ENCODE assay signal across 16 cellular contexts in the genomic region with DNA sequence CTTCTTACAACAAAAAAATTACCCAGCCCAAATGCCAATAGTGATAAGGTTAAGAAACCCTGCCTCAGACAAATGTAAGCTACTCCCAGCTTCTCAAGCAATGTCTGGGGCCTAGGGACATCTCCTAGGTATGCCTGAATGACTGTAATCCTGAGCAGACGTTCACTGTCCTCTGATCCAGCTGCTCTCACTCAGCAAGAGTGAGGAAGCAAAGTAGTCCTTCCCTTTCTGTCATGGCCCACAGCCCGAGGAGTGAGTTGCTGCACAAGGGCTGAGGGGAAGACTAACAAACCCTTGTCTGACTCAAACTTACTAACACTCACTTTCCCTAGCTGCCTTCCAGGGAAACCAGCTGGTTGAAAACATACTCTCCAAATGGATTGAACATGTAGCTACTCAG.
DNase-seq lines count a peak whose midpoint lies in the region; ATAC-seq and TF ChIP-seq lines count a peak whose summit lies in the region.
"Had no signal": no experiment of that assay in that cellular context is flagged by ENCODE, and none has a peak within 500 bp of the region (broad histone marks: within the 10 kb centered on the region; RNA-seq: fewer than 3 reads in every experiment).

No MANE protein-coding gene starts in this region.

- no peaks in the 10 kb centered on the region for H3K36me3 ChIP-seq in mucosa of descending colon (ENCODE audit: low read depth)
- H3K36me3 ChIP-seq: thoracic aorta had no signal

- TF ChIP-seq CTCF in CD14-positive monocyte (IDR thresholded peaks at IDR 0.05) (no peak), chondrocyte (IDR thresholded peaks at IDR 0.05) (no peak), mucosa of descending colon (IDR thresholded peaks at IDR 0.05) (no peak)

- H3K9me3 Mint-ChIP-seq in CD14-positive monocyte (no peaks in the 10 kb centered on the region), chondrocyte (ENCODE audit: low read depth) (no peaks in the 10 kb centered on the region)
- H3K9me3 Mint-ChIP-seq: central memory CD8-positive, alpha-beta T cell had no signal

- peak; percentile 46 for ATAC-seq in mucosa of descending colon
- no peak for ATAC-seq in GM21390 (IDR thresholded peaks at IDR 0.05; ENCODE audit: unreplicated experiment)
- ATAC-seq in GM19395 (IDR thresholded peaks at IDR 0.05; ENCODE audit: unreplicated experiment): no peak
- no peak for ATAC-seq in GM21717 (IDR thresholded peaks at IDR 0.05; ENCODE audit: unreplicated experiment)

- H3K27me3 Mint-ChIP-seq in CD14-positive monocyte (ENCODE audit: low read depth in 3 of 3) (no peaks in the 10 kb centered on the region), chondrocyte (ENCODE audit: low read depth) (no peaks in the 10 kb centered on the region)
- H3K27me3 Mint-ChIP-seq: central memory CD8-positive, alpha-beta T cell had no signal

- H3K4me3 Mint-ChIP-seq in CD14-positive monocyte (no peak overlapping the region), chondrocyte (ENCODE audit: unreplicated experiment) (no peak overlapping the region)

- intact Hi-C loops in CD14-positive monocyte (cut with micrococcal nuclease): no loop called here
- intact Hi-C loops in mucosa of descending colon (cut with DNase I, micrococcal nuclease): no loop called here

- no peak overlapping the region for H3K4me3 ChIP-seq in mucosa of descending colon
- H3K4me3 ChIP-seq: thoracic aorta had no signal

- H3K9me3 ChIP-seq in mucosa of descending colon: no peaks in the 10 kb centered on the region
- H3K9me3 ChIP-seq: thoracic aorta had no signal

- no peaks in the 10 kb centered on the region for H3K4me1 ChIP-seq in mucosa of descending colon (ENCODE audit: low read depth)

- peak overlapping the region; percentile 76 to 95 (median 88) for H3K27ac Mint-ChIP-seq in CD14-positive monocyte
- H3K27ac Mint-ChIP-seq in chondrocyte (ENCODE audit: unreplicated experiment): peak overlapping the region; percentile 12

- no peak for DNase-seq in CD14-positive monocyte (ENCODE audit: low spot score)
- DNase-seq in M059J (ENCODE audit: low read depth): peak; percentile 72
- DNase-seq in chondrocyte (ENCODE audit: low spot score): no peak
- no peak for DNase-seq in mucosa of descending colon
- DNase-seq in activated CD8-positive, alpha-beta memory T cell treated with anti-CD3 and anti-CD28 coated beads, Interleukin-2, amount 50 U/mL, for 4 hours: no peak
- DNase-seq: activated T-cell treated with anti-CD3 and anti-CD28 coated beads, Interleukin-2, amount 50 U/mL, for 48 hours; GOT3; hippocampal formation; NCI-H1092 treated with DMSO at 0.1 percent for 48 hours; NK-92 treated with Interleukin-12 subunit alpha and Interleukin-12 subunit beta, amount 100 ng/mL, for 24 hours; stimulated activated CD4-positive, alpha-beta T cell treated with anti-CD3 and anti-CD28 coated beads, Interleukin-4, amount 100 ng/mL, for 4 hours had no signal

- H3K36me3 Mint-ChIP-seq in CD14-positive monocyte: no peaks in the 10 kb centered on the region
- H3K36me3 Mint-ChIP-seq in chondrocyte (ENCODE audit: low read depth): no peaks in the 10 kb centered on the region

- peaks cover 22% of the 10 kb centered on the region for H3K4me1 Mint-ChIP-seq in CD14-positive monocyte
- H3K4me1 Mint-ChIP-seq in chondrocyte (ENCODE audit: low read depth): peaks cover 24% of the 10 kb centered on the region
